Comparison of ENCODE assay signal across 14 cellular contexts in the genomic region with DNA sequence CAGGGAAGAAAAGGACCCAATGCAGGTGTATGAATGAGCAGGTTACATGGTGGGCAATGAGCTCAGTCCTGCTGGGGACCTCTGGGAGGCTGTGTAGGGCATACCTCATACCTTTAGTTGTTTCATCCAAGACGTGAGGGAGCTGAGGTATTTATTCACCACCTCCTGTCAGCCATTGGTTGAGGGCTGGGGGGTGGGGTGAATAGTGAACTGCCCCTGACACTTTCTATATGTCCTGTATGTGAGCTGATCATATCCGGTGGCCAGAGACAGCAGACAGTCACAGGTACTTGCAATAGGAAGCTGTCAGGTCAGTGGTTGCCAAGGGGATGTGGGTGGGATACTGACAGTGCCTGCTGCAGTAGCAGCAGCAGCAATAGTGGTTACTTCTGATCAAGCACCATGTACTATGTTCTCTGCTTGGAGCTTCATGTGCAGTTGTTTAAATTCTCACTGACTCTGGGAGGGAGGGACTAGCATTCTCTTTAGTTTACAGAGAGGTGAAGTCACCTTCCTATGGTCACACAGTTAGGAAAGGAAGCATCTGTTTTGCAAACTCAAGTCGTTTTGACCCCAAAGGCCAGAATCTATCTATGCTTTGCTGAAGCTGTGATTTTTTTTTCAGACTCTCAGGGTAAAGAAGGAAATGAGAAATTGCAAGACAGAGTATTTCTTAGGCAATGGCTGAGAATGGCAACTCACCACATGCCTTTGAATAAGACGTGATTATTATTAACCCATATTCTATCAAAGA. TPM values are rescaled to one million over a fixed set of nuclear protein-coding genes. Genes with fewer than 3 reads are reported as not detected.
DNase-seq lines count a peak whose midpoint lies in the region; ATAC-seq and TF ChIP-seq lines count a peak whose summit lies in the region.
"Had no signal": no experiment of that assay in that cellular context is flagged by ENCODE, and none has a peak within 500 bp of the region (broad histone marks: within the 10 kb centered on the region; RNA-seq: fewer than 3 reads in every experiment).

No MANE protein-coding gene starts in this region.

- DNase-seq in CD8-positive, alpha-beta memory T cell: peak in 1 of 5 donors; percentile 27
- peak; percentile 12 for DNase-seq in RPMI8226
- peak; percentile 72 for DNase-seq in iris pigment epithelial cell (ENCODE audit: low read depth)
- no peak for DNase-seq in suprapubic skin (ENCODE audit: low spot score in 2 of 2)
- no peak for DNase-seq in osteoblast (ENCODE audit: insufficient read length, low spot score, missing footprints)
- DNase-seq in SJCRH30: no peak
- no peak for DNase-seq in activated CD4-positive, alpha-beta T cell treated with anti-CD3 and anti-CD28 coated beads, Interleukin-2, amount 50 U/mL, for 1 hour
- DNase-seq: activated B cell treated with CpG ODN at 0.5 μM for 24 hours; activated effector memory CD4-positive, alpha-beta T cell treated with Interleukin-2 at 50 U/mL for 16 hours; NCI-H345; SHP77; stimulated activated naive CD4-positive, alpha-beta T cell treated with Interleukin-2 at 50 U/mL for 16 hours had no signal

- H3K9me3 Mint-ChIP-seq in CD8-positive, alpha-beta memory T cell: peaks cover 2 to 8% (median 4%) of the 10 kb centered on the region in 5 donors

- H3K27me3 Mint-ChIP-seq in CD8-positive, alpha-beta memory T cell: no peaks in the 10 kb centered on the region
- H3K27me3 Mint-ChIP-seq: activated B cell treated with CpG ODN at 0.5 μM for 24 hours had no signal

- no peak for TF ChIP-seq EP300 in suprapubic skin (IDR thresholded peaks at IDR 0.05)

- no peak overlapping the region for H2AFZ ChIP-seq in osteoblast (ENCODE audit: low read length)

- H3K36me3 Mint-ChIP-seq in CD8-positive, alpha-beta memory T cell: peaks cover 22 to 76% (median 29%) of the 10 kb centered on the region in 3 donors

- H3K4me2 ChIP-seq in osteoblast (ENCODE audit: insufficient read depth, low read length): no peak overlapping the region

- POLR2A ChIA-PET in CD8-positive, alpha-beta memory T cell (lab: Charles Lee): no interaction called here

- no peaks in the 10 kb centered on the region for H3K9me3 ChIP-seq in CD8-positive, alpha-beta memory T cell (ENCODE audit: low read length)
- no peaks in the 10 kb centered on the region for H3K9me3 ChIP-seq in suprapubic skin
- H3K9me3 ChIP-seq in osteoblast (ENCODE audit: low read depth, low read length): no peaks in the 10 kb centered on the region
- no peaks in the 10 kb centered on the region; the same call in 1 of the 2 replicates for H3K9me3 ChIP-seq in SJCRH30 (replicated peaks)
- H3K9me3 ChIP-seq: gastrocnemius medialis had no signal

- H3K36me3 ChIP-seq in CD8-positive, alpha-beta memory T cell (ENCODE audit: insufficient read depth, low read length): peaks cover 10% of the 10 kb centered on the region
- H3K36me3 ChIP-seq in suprapubic skin (no peaks in the 10 kb centered on the region), osteoblast (ENCODE audit: insufficient read depth, low read length) (no peaks in the 10 kb centered on the region), SJCRH30 (no peaks in the 10 kb centered on the region)
- H3K36me3 ChIP-seq: gastrocnemius medialis had no signal

- no peaks in the 10 kb centered on the region for H3K27me3 ChIP-seq in CD8-positive, alpha-beta memory T cell (ENCODE audit: insufficient read depth, low read length, poor library complexity, severe bottlenecking)
- H3K27me3 ChIP-seq in suprapubic skin (no peaks in the 10 kb centered on the region), osteoblast (ENCODE audit: insufficient read depth, low read length) (no peaks in the 10 kb centered on the region), SJCRH30 (no peaks in the 10 kb centered on the region)
- H3K27me3 ChIP-seq: gastrocnemius medialis had no signal

- H3K27ac ChIP-seq in CD8-positive, alpha-beta memory T cell (ENCODE audit: low read depth, low read length): no peak overlapping the region
- no peak overlapping the region for H3K27ac ChIP-seq in suprapubic skin
- H3K27ac ChIP-seq in osteoblast (ENCODE audit: low read depth, low read length): no peak overlapping the region
- H3K27ac ChIP-seq in SJCRH30: no peak overlapping the region
- H3K27ac ChIP-seq: gastrocnemius medialis had no signal

- ATAC-seq in GM18502 (IDR thresholded peaks at IDR 0.05; ENCODE audit: poor library complexity, unreplicated experiment): peak; percentile 52
- ATAC-seq: gastrocnemius medialis had no signal

- 62% methylated on average over 2 of the region's 4 CpGs for WGBS in suprapubic skin

- no peaks in the 10 kb centered on the region for H3K79me2 ChIP-seq in osteoblast (ENCODE audit: insufficient read depth, low read length)

- peaks cover 35 to 58% (median 52%) of the 10 kb centered on the region in 3 donors for H3K4me1 Mint-ChIP-seq in CD8-positive, alpha-beta memory T cell

- H3K4me3 Mint-ChIP-seq in CD8-positive, alpha-beta memory T cell: peak overlapping the region in 4 of 7 donors; percentile 16 to 46 (median 34)
- H3K4me3 Mint-ChIP-seq: activated B cell treated with CpG ODN at 0.5 μM for 24 hours had no signal

- no peaks in the 10 kb centered on the region for H3K4me1 ChIP-seq in CD8-positive, alpha-beta memory T cell (ENCODE audit: insufficient read depth, low read length)
- H3K4me1 ChIP-seq in suprapubic skin: no peaks in the 10 kb centered on the region
- peaks cover 39% of the 10 kb centered on the region for H3K4me1 ChIP-seq in osteoblast (ENCODE audit: insufficient read depth, low read length)
- H3K4me1 ChIP-seq in SJCRH30: no peaks in the 10 kb centered on the region
- H3K4me1 ChIP-seq: gastrocnemius medialis had no signal

- CTCF ChIA-PET in CD8-positive, alpha-beta memory T cell (lab: Charles Lee): no interaction called here

- TF ChIP-seq CTCF in suprapubic skin (IDR thresholded peaks at IDR 0.05) (no peak), osteoblast (IDR thresholded peaks at IDR 0.05; ENCODE audit: extremely low read depth, low read depth, low read length) (no peak)

- H4K20me1 ChIP-seq in osteoblast (ENCODE audit: insufficient read depth, low read length): no peaks in the 10 kb centered on the region

- no peak for TF ChIP-seq POLR2A in suprapubic skin (IDR thresholded peaks at IDR 0.05)

- no peak overlapping the region for H3K4me3 ChIP-seq in CD8-positive, alpha-beta memory T cell (ENCODE audit: low read length)
- H3K4me3 ChIP-seq in suprapubic skin: no peak overlapping the region
- H3K4me3 ChIP-seq in osteoblast (ENCODE audit: insufficient read depth, low read length): no peak overlapping the region
- no peak overlapping the region for H3K4me3 ChIP-seq in SJCRH30
- H3K4me3 ChIP-seq: gastrocnemius medialis had no signal

- H3K27ac Mint-ChIP-seq in CD8-positive, alpha-beta memory T cell: peak overlapping the region; percentile 58 to 91 (median 86)
- H3K27ac Mint-ChIP-seq: activated B cell treated with CpG ODN at 0.5 μM for 24 hours had no signal

RNA-seq across cellular contexts. Expression of gene MIAT, which starts 54.0 kb away (rescaled TPM):
- total RNA-seq in CD8-positive, alpha-beta memory T cell: 10 to 100 TPM; 52.2 to 57.5 TPM
- 3.9 TPM for polyA plus RNA-seq in CD8-positive, alpha-beta memory T cell
- 1 to 10 TPM in 2 of 4 donors, under 1 TPM in 2; 0.72 to 7.6 (median 1.1) TPM for total RNA-seq in suprapubic skin
- total RNA-seq in osteoblast: 1.8 TPM in 2 replicates
- total RNA-seq in SJCRH30 (2014; rRNA removed; shearing (Covaris generic)): 1.3 and 1.9 TPM in 2 replicates

Comparison
In these comparisons a context has a peak if more than half of its experiments do, and no peak if none do; other contexts are left out.
1. DNase-seq: peak in RPMI8226 (single experiment) and iris pigment epithelial cell (single experiment); none in suprapubic skin (0 of 2), osteoblast (single experiment), SJCRH30 (0 of 2) and activated CD4-positive, alpha-beta T cell treated with anti-CD3 and anti-CD28 coated beads, Interleukin-2, amount 50 U/mL, for 1 hour (single experiment).
2. RNA of gene MIAT, which starts 54.0 kb away (total RNA-seq): 52.2 to 57.5 TPM in CD8-positive, alpha-beta memory T cell; 1.3 to 1.9 TPM in SJCRH30, 1.8 TPM in osteoblast and 0.72 to 7.6 TPM in suprapubic skin; every median in the first group is over 4 times any median in the second.